Comparison of ENCODE assay signal across 28 cellular contexts in the genomic region with DNA sequence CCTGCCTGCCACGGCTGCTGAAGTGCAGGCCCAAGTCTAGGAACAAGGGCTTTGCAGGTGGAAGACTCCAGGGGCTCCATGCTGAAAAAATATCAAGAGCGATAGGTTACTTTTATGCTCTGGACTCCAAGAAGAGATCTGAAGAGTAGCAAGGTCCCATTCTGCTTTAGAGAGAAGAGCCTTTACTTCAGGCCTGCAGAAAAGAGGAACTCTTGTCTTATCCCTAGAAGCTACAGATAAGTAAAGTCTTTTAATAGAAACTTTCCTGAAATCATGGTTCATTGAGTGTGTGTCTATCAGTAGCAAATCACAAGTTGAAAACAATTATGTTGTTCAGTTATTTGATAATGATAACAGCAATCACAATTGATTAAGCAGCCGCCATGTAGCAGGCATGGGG.
"Had no signal": no experiment of that assay in that cellular context is flagged by ENCODE, and none has a peak within 500 bp of the region (broad histone marks: within the 10 kb centered on the region; RNA-seq: fewer than 3 reads in every experiment).

No MANE protein-coding gene starts in this region.

- H3K9me3 Mint-ChIP-seq: activated CD4-positive, alpha-beta T cell treated with anti-CD3 and anti-CD28 coated beads, Interleukin-2, amount 10 ng/mL, durations not matched to agents 24 days and 14 days had no signal

- ATAC-seq: activated CD8-positive, alpha-beta T cell treated with anti-CD3 and anti-CD28 coated beads for 36 hours; activated T-cell treated with anti-CD3 and anti-CD28 coated beads, Interleukin-2, amount 50 U/mL, for 72 hours; activated T-helper 17 cell treated with anti-CD3 and anti-CD28 coated beads, Interleukin-2, amount 50 U/mL, for 72 hours; Panc1 had no signal

- H3K4me3 ChIP-seq: colonic mucosa had no signal

- H3K4me1 Mint-ChIP-seq: activated CD4-positive, alpha-beta T cell treated with anti-CD3 and anti-CD28 coated beads, Interleukin-2, amount 10 ng/mL, durations not matched to agents 24 days and 14 days; activated naive CD8-positive, alpha-beta T cell treated with anti-CD3 and anti-CD28 coated beads for 36 hours; activated T-helper 17 cell treated with anti-CD3 and anti-CD28 coated beads, Interleukin-2, amount 50 U/mL, for 72 hours; central memory CD8-positive, alpha-beta T cell had no signal

- H3K4me3 Mint-ChIP-seq: activated CD4-positive, alpha-beta T cell treated with anti-CD3 and anti-CD28 coated beads, Interleukin-2, amount 10 ng/mL, durations not matched to agents 24 days and 14 days; activated CD8-positive, alpha-beta T cell treated with anti-CD3 and anti-CD28 coated beads for 36 hours; activated naive CD8-positive, alpha-beta T cell treated with anti-CD3 and anti-CD28 coated beads for 36 hours; activated T-cell treated with anti-CD3 and anti-CD28 coated beads, Interleukin-2, amount 50 U/mL, for 72 hours; activated T-helper 17 cell treated with anti-CD3 and anti-CD28 coated beads, Interleukin-2, amount 50 U/mL, for 72 hours; central memory CD8-positive, alpha-beta T cell had no signal

- H3K27me3 ChIP-seq: brain microvascular endothelial cell, colonic mucosa had no signal

- H3K27me3 Mint-ChIP-seq: activated naive CD8-positive, alpha-beta T cell treated with anti-CD3 and anti-CD28 coated beads for 36 hours had no signal

- H3K36me3 ChIP-seq: brain microvascular endothelial cell, colonic mucosa, WERI-Rb-1 had no signal

- H3K36me3 Mint-ChIP-seq: activated naive CD8-positive, alpha-beta T cell treated with anti-CD3 and anti-CD28 coated beads for 36 hours had no signal

- H3K9me3 ChIP-seq: colonic mucosa had no signal

- DNase-seq: activated CD4-positive, alpha-beta T cell treated with anti-CD3 and anti-CD28 coated beads, Interleukin-2, amount 10 ng/mL, durations not matched to agents 24 days and 14 days; activated CD4-positive, alpha-beta T cell treated with anti-CD3 and anti-CD28 coated beads, Interleukin-2, amount 50 U/mL, for 4 hours; activated CD8-positive, alpha-beta T cell treated with anti-CD3 and anti-CD28 coated beads for 36 hours; activated effector memory CD4-positive, alpha-beta T cell treated with anti-CD3 and anti-CD28 coated beads, Interleukin-2, amount 50 U/mL, for 16 hours; activated naive CD4-positive, alpha-beta T cell; activated naive CD4-positive, alpha-beta T cell treated with anti-CD3 and anti-CD28 coated beads, Interleukin-2, amount 50 U/mL, for 16 hours; activated naive CD8-positive, alpha-beta T cell treated with anti-CD3 and anti-CD28 coated beads for 36 hours; activated T-cell treated with anti-CD3 and anti-CD28 coated beads, Interleukin-2, amount 50 U/mL, for 1 hour; activated T-cell treated with anti-CD3 and anti-CD28 coated beads, Interleukin-2, amount 50 U/mL, for 72 hours; amniotic stem cell; aorta; brain microvascular endothelial cell; colonic mucosa; Karpas-422; NCI-H1092 treated with DMSO at 0.1 percent for 48 hours; NCI-H1417 treated with DMSO at 0.1 percent for 48 hours; NCI-H187 treated with DMSO at 0.1 percent for 48 hours; NCI-H2081; NCI-H2227 treated with DMSO at 0.1 percent for 48 hours; NCI-H446; RPMI8226; SHP77 treated with DMSO at 0.1 percent for 48 hours; T1000 had no signal

- H3K27ac Mint-ChIP-seq: activated CD4-positive, alpha-beta T cell treated with anti-CD3 and anti-CD28 coated beads, Interleukin-2, amount 10 ng/mL, durations not matched to agents 24 days and 14 days; activated CD8-positive, alpha-beta T cell treated with anti-CD3 and anti-CD28 coated beads for 36 hours; activated naive CD8-positive, alpha-beta T cell treated with anti-CD3 and anti-CD28 coated beads for 36 hours; activated T-cell treated with anti-CD3 and anti-CD28 coated beads, Interleukin-2, amount 50 U/mL, for 72 hours; activated T-helper 17 cell treated with anti-CD3 and anti-CD28 coated beads, Interleukin-2, amount 50 U/mL, for 72 hours had no signal

- H3K27ac ChIP-seq: brain microvascular endothelial cell, colonic mucosa, WERI-Rb-1 had no signal

- H3K4me1 ChIP-seq: colonic mucosa had no signal

- FAIRE-seq: TTC549 had no signal
